7 cellular contexts compared by ENCODE assay signal in genomic region chrX:77597090-77597489, GRCh38.
A peak's percentile ranks its signal among the peaks of the same experiment; 100 is the strongest.
DNase-seq lines count a peak whose midpoint lies in the region; ATAC-seq and TF ChIP-seq lines count a peak whose summit lies in the region.

No MANE protein-coding gene starts in this region.

- H3K4me3 Mint-ChIP-seq in GM23338, result no peak overlapping the region

- H3K27ac ChIP-seq in GM23338 (ENCODE audit: low read depth), result no peak overlapping the region
- H3K27ac ChIP-seq in esophagus muscularis mucosa (replicated peaks in 1 of 4), result no peak overlapping the region
- H3K27ac ChIP-seq in psoas muscle, result no peak overlapping the region

- TF ChIP-seq CTCF in GM23338 (conservative IDR thresholded peaks at IDR 0.05; ENCODE audit: low read depth in 2 of 2), result peak in 1 of 2 experiments; percentile 33; a peak in 2 of 4 replicates
- TF ChIP-seq CTCF in esophagus muscularis mucosa (IDR thresholded peaks at IDR 0.05), result peak in 2 of 3 experiments; percentile 14 to 33
- peak; percentile 27 for TF ChIP-seq CTCF in psoas muscle (IDR thresholded peaks at IDR 0.05)

- H3K9me3 Mint-ChIP-seq in GM23338, result no peaks in the 10 kb centered on the region

- H2AFZ ChIP-seq in GM23338, result no peak overlapping the region

- DNase-seq in GM23338 (ENCODE audit: low spot score) (peak; percentile 2), OCI-M1 (lab: John Stamatoyannopoulos, UW) (peak; percentile 1), esophagus muscularis mucosa (ENCODE audit: extremely low spot score) (no peak), psoas muscle (no peak), DMS153 (lab: John Stamatoyannopoulos, UW) (no peak)
- no peak for DNase-seq in stimulated activated CD4-positive, alpha-beta T cell treated with anti-CD3 and anti-CD28 coated beads, Interleukin-4, amount 100 ng/mL, for 1 hour

- no peak for TF ChIP-seq POLR2A in esophagus muscularis mucosa (IDR thresholded peaks at IDR 0.05; ENCODE audit: low read depth)

- H3K27me3 ChIP-seq in GM23338 (ENCODE audit: insufficient read depth), result no peaks in the 10 kb centered on the region
- H3K27me3 ChIP-seq in esophagus muscularis mucosa, result no peaks in the 10 kb centered on the region
- H3K27me3 ChIP-seq in psoas muscle (ENCODE audit: insufficient read depth in 3 of 3, low read length in 2 of 3), result no peaks in the 10 kb centered on the region

- ATAC-seq in GM23338, result no peak
- ATAC-seq in psoas muscle, result no peak
- ATAC-seq in GM21717 (IDR thresholded peaks at IDR 0.05; ENCODE audit: unreplicated experiment), result no peak

- H3K4me3 ChIP-seq in GM23338, result no peak overlapping the region
- no peak overlapping the region for H3K4me3 ChIP-seq in esophagus muscularis mucosa
- H3K4me3 ChIP-seq in psoas muscle, result no peak overlapping the region

- H3K4me2 ChIP-seq in GM23338, result no peak overlapping the region

- H3K4me1 Mint-ChIP-seq in GM23338, result peaks cover 4% of the 10 kb centered on the region; the same call in 1 of the 3 replicates

- no peaks in the 10 kb centered on the region for H4K20me1 ChIP-seq in GM23338 (replicated peaks; ENCODE audit: insufficient read depth)

- intact Hi-C loops in esophagus muscularis mucosa (cut with DNase I) (no loop called here), psoas muscle (cut with DNase I) (no loop called here)

- TF ChIP-seq EP300 in esophagus muscularis mucosa (IDR thresholded peaks at IDR 0.05), result no peak

- H3K36me3 Mint-ChIP-seq in GM23338 (ENCODE audit: low read depth), result peaks cover 25% of the 10 kb centered on the region

- H3K79me2 ChIP-seq in GM23338 (replicated peaks; ENCODE audit: insufficient read depth), result no peaks in the 10 kb centered on the region

- no peaks in the 10 kb centered on the region for H3K36me3 ChIP-seq in GM23338 (ENCODE audit: insufficient read depth)
- H3K36me3 ChIP-seq in esophagus muscularis mucosa, result peaks cover 0 to 19% (median 6%) of the 10 kb centered on the region in 4 donors
- no peaks in the 10 kb centered on the region for H3K36me3 ChIP-seq in psoas muscle (ENCODE audit: insufficient read depth in 1 of 2, low read depth in 1 of 2)

- H3K4me1 ChIP-seq in GM23338 (ENCODE audit: insufficient read depth) (no peaks in the 10 kb centered on the region), esophagus muscularis mucosa (no peaks in the 10 kb centered on the region), psoas muscle (no peaks in the 10 kb centered on the region)

- H3K9me3 ChIP-seq in esophagus muscularis mucosa, result no peaks in the 10 kb centered on the region
- no peaks in the 10 kb centered on the region for H3K9me3 ChIP-seq in psoas muscle

- peaks cover 3% of the 10 kb centered on the region for H3K27me3 Mint-ChIP-seq in GM23338 (ENCODE audit: insufficient read depth, low read depth, poor library complexity)

- 45% methylated on average over 1 of the region's 1 CpG for WGBS in esophagus muscularis mucosa
- 34 to 50% (median 48%) methylated on average over 1 of the region's 1 CpG for WGBS in psoas muscle, 3 donors

- H3K27ac Mint-ChIP-seq in GM23338, result peak overlapping the region; percentile 93

- no peaks in the 10 kb centered on the region for H3F3A ChIP-seq in GM23338 (replicated peaks; ENCODE audit: low read depth)

- no peaks in the 10 kb centered on the region for H3K9me2 ChIP-seq in GM23338 (ENCODE audit: insufficient read depth)

TF ChIP-seq in GM23338, 12 proteins besides CTCF, POLR2A, EP300 and RAD21 (continues in another document):
- TF ChIP-seq ZNF114 (CRISPR knock-in tag; IDR thresholded peaks at IDR 0.05) (no peak), EZH2phosphoT487 (IDR thresholded peaks at IDR 0.05; ENCODE audit: unreplicated experiment) (no peak), EZH2 (IDR thresholded peaks at IDR 0.05; ENCODE audit: low read depth, unreplicated experiment) (no peak), STAT1 (IDR thresholded peaks at IDR 0.05; ENCODE audit: unreplicated experiment) (no peak), ZNF331 (CRISPR knock-in tag; IDR thresholded peaks at IDR 0.05; ENCODE audit: low read depth) (no peak), POLR2AphosphoS5 (IDR thresholded peaks at IDR 0.05; ENCODE audit: low read depth) (no peak), CREB1 (CRISPR knock-in tag; IDR thresholded peaks at IDR 0.05; ENCODE audit: low read depth) (no peak)
- TF ChIP-seq, protein P1, sequence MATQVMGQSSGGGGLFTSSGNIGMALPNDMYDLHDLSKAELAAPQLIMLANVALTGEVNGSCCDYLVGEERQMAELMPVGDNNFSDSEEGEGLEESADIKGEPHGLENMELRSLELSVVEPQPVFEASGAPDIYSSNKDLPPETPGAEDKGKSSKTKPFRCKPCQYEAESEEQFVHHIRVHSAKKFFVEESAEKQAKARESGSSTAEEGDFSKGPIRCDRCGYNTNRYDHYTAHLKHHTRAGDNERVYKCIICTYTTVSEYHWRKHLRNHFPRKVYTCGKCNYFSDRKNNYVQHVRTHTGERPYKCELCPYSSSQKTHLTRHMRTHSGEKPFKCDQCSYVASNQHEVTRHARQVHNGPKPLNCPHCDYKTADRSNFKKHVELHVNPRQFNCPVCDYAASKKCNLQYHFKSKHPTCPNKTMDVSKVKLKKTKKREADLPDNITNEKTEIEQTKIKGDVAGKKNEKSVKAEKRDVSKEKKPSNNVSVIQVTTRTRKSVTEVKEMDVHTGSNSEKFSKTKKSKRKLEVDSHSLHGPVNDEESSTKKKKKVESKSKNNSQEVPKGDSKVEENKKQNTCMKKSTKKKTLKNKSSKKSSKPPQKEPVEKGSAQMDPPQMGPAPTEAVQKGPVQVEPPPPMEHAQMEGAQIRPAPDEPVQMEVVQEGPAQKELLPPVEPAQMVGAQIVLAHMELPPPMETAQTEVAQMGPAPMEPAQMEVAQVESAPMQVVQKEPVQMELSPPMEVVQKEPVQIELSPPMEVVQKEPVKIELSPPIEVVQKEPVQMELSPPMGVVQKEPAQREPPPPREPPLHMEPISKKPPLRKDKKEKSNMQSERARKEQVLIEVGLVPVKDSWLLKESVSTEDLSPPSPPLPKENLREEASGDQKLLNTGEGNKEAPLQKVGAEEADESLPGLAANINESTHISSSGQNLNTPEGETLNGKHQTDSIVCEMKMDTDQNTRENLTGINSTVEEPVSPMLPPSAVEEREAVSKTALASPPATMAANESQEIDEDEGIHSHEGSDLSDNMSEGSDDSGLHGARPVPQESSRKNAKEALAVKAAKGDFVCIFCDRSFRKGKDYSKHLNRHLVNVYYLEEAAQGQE (IDR thresholded peaks at IDR 0.05; ENCODE audit: unreplicated experiment), result no peak
- TF ChIP-seq, protein P2, sequence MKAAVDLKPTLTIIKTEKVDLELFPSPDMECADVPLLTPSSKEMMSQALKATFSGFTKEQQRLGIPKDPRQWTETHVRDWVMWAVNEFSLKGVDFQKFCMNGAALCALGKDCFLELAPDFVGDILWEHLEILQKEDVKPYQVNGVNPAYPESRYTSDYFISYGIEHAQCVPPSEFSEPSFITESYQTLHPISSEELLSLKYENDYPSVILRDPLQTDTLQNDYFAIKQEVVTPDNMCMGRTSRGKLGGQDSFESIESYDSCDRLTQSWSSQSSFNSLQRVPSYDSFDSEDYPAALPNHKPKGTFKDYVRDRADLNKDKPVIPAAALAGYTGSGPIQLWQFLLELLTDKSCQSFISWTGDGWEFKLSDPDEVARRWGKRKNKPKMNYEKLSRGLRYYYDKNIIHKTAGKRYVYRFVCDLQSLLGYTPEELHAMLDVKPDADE (IDR thresholded peaks at IDR 0.05), result no peak

Comparison
In these comparisons a context has a peak if more than half of its experiments do, and no peak if none do; other contexts are left out.
1. DNase-seq: peak in GM23338 (single experiment) and OCI-M1 (single experiment); none in esophagus muscularis mucosa (single experiment), psoas muscle (0 of 2), stimulated activated CD4-positive, alpha-beta T cell treated with anti-CD3 and anti-CD28 coated beads, Interleukin-4, amount 100 ng/mL, for 1 hour (single experiment) and DMS153 (single experiment).